Comparison of ENCODE assay signal across 11 cellular contexts in the genomic region with DNA sequence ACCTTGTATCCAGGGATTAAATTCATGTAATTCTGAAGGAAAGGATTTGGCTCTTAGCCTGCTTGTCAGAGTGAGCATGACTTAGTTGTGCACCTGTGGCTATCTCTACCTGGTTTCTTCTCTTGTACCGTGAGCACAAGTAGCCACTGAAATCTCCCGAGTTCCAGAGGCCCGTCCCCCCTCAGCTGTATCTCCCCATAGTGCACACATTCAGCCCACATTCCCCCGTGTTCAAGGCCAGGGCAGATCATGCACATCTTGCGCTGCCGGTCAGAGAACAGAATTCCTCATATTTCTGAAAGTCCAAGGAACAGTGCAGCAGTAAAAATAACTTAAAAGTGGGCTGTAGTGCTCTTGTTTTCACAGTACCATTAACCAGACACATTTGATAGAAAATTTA. TPM values are rescaled to one million over a fixed set of nuclear protein-coding genes. Genes with fewer than 3 reads are reported as not detected.
A peak's percentile ranks its signal among the peaks of the same experiment; 100 is the strongest.
DNase-seq lines count a peak whose midpoint lies in the region; ATAC-seq and TF ChIP-seq lines count a peak whose summit lies in the region.
"Had no signal": no experiment of that assay in that cellular context is flagged by ENCODE, and none has a peak within 500 bp of the region (broad histone marks: within the 10 kb centered on the region; RNA-seq: fewer than 3 reads in every experiment).

No MANE protein-coding gene starts in this region.

- no peak for DNase-seq in CD8-positive, alpha-beta memory T cell
- DNase-seq in Jurkat, Clone E6-1 (ENCODE audit: low read depth, low spot score): no peak
- DNase-seq in coronary artery (ENCODE audit: low spot score) (peak; percentile 60), posterior vena cava (ENCODE audit: low spot score) (peak; percentile 34), OCI-M2 (lab: John Stamatoyannopoulos, UW; ENCODE audit: unreplicated experiment) (no peak)
- DNase-seq: NCI-H446, Right ventricle myocardium superior had no signal

- no peak for ATAC-seq in SK-N-SH treated with all-trans-retinoic acid at 6 μM for 48 hours
- ATAC-seq in GM21367 (IDR thresholded peaks at IDR 0.05; ENCODE audit: unreplicated experiment): no peak
- no peak for ATAC-seq in GM21576 (IDR thresholded peaks at IDR 0.05; ENCODE audit: unreplicated experiment)
- ATAC-seq: GM12878 had no signal

- H3K36me3 Mint-ChIP-seq in CD8-positive, alpha-beta memory T cell: peaks cover 10 to 65% (median 18%) of the 10 kb centered on the region in 3 donors

- H3K9me3 ChIP-seq in CD8-positive, alpha-beta memory T cell (ENCODE audit: low read length): no peaks in the 10 kb centered on the region

- peak overlapping the region; percentile 86 for H3K27ac ChIP-seq in CD8-positive, alpha-beta memory T cell (ENCODE audit: low read depth, low read length)
- no peak overlapping the region for H3K27ac ChIP-seq in coronary artery

- peaks cover 62 to 74% (median 70%) of the 10 kb centered on the region in 3 donors for H3K4me1 Mint-ChIP-seq in CD8-positive, alpha-beta memory T cell

- POLR2A ChIA-PET in CD8-positive, alpha-beta memory T cell (lab: Charles Lee): interaction anchor here (0.8 to 3.4 kb wide), 7 partner anchors 35 to 241 kb away, joined by 4 to 48 read pairs (median 16); a partner anchor contains a TSS

- TF ChIP-seq CTCF in coronary artery (IDR thresholded peaks at IDR 0.05): no peak

- H3K27me3 Mint-ChIP-seq in CD8-positive, alpha-beta memory T cell: peaks cover 0 to 7% of the 10 kb centered on the region in 2 donors

- H3K4me1 ChIP-seq in CD8-positive, alpha-beta memory T cell (ENCODE audit: insufficient read depth, low read length): peaks cover 49% of the 10 kb centered on the region

- H3K9me3 Mint-ChIP-seq in CD8-positive, alpha-beta memory T cell: no peaks in the 10 kb centered on the region

- peak overlapping the region in 7 of 8 donors; percentile 84 to 99 (median 96) for H3K27ac Mint-ChIP-seq in CD8-positive, alpha-beta memory T cell

- H3K27me3 ChIP-seq in CD8-positive, alpha-beta memory T cell (ENCODE audit: insufficient read depth, low read length, poor library complexity, severe bottlenecking): no peaks in the 10 kb centered on the region

- no peaks in the 10 kb centered on the region for H3K36me3 ChIP-seq in CD8-positive, alpha-beta memory T cell (ENCODE audit: insufficient read depth, low read length)

- CTCF ChIA-PET in CD8-positive, alpha-beta memory T cell (lab: Charles Lee): interaction anchor here (0.9 to 3.9 kb wide), 7 partner anchors 9 to 73 kb away, joined by 3 to 29 read pairs (median 15); no protein-coding TSS in a partner anchor

- intact Hi-C loops in posterior vena cava (cut with DNase I): loop anchor here (5.0 to 10.0 kb wide), 3 partner anchors 73 to 1593 kb away; no protein-coding TSS in a partner anchor

- H3K4me3 ChIP-seq in CD8-positive, alpha-beta memory T cell (ENCODE audit: low read length): peak overlapping the region; percentile 73
- H3K4me3 ChIP-seq in Jurkat, Clone E6-1 (ENCODE audit: low read length): peak overlapping the region; percentile 88
- H3K4me3 ChIP-seq in coronary artery: no peak overlapping the region
- H3K4me3 ChIP-seq: GM12878 had no signal

- peak overlapping the region; percentile 67 to 99 (median 91) for H3K4me3 Mint-ChIP-seq in CD8-positive, alpha-beta memory T cell

TF ChIP-seq in SK-N-SH treated with all-trans-retinoic acid at 6 μM for 48 hours, 23 proteins besides CTCF, POLR2A, EP300 and RAD21:
- no peak for TF ChIP-seq ZNF565 (CRISPR knock-in tag; conservative IDR thresholded peaks at IDR 0.05; ENCODE audit: low read depth)
- no peak for TF ChIP-seq CSDC2 (CRISPR knock-in tag; IDR thresholded peaks at IDR 0.05)
- TF ChIP-seq ZC3H10 (CRISPR knock-in tag; IDR thresholded peaks at IDR 0.05): no peak
- TF ChIP-seq, protein P1, sequence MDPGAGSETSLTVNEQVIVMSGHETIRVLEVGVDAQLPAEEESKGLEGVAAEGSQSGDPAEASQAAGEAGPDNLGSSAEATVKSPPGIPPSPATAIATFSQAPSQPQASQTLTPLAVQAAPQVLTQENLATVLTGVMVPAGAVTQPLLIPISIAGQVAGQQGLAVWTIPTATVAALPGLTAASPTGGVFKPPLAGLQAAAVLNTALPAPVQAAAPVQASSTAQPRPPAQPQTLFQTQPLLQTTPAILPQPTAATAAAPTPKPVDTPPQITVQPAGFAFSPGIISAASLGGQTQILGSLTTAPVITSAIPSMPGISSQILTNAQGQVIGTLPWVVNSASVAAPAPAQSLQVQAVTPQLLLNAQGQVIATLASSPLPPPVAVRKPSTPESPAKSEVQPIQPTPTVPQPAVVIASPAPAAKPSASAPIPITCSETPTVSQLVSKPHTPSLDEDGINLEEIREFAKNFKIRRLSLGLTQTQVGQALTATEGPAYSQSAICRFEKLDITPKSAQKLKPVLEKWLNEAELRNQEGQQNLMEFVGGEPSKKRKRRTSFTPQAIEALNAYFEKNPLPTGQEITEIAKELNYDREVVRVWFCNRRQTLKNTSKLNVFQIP (CRISPR knock-in tag; IDR thresholded peaks at IDR 0.05; ENCODE audit: borderline replicate concordance, low read depth): no peak
- TF ChIP-seq BACH2 (CRISPR knock-in tag; IDR thresholded peaks at IDR 0.05; ENCODE audit: borderline replicate concordance): no peak
- no peak for TF ChIP-seq RARB (CRISPR knock-in tag; IDR thresholded peaks at IDR 0.05)
- TF ChIP-seq TCF4 (CRISPR knock-in tag; IDR thresholded peaks at IDR 0.05; ENCODE audit: borderline replicate concordance): no peak
- no peak for TF ChIP-seq PPARA (CRISPR knock-in tag; IDR thresholded peaks at IDR 0.05; ENCODE audit: borderline replicate concordance)
- no peak for TF ChIP-seq ZFP3 (CRISPR knock-in tag; IDR thresholded peaks at IDR 0.05)
- TF ChIP-seq OSR1 (CRISPR knock-in tag; IDR thresholded peaks at IDR 0.05): no peak
- no peak for TF ChIP-seq ZNF8 (CRISPR knock-in tag; IDR thresholded peaks at IDR 0.05)

RNA-seq across cellular contexts. Expression of a gene that starts 2.4 kb away (rescaled TPM):
- total RNA-seq in CD8-positive, alpha-beta memory T cell: 1 to 10 TPM; 3.7 to 4.1 TPM
- 12.6 TPM for polyA plus RNA-seq in CD8-positive, alpha-beta memory T cell
- 9.7 TPM for polyA plus RNA-seq in Jurkat, Clone E6-1 (2012; ENCODE audit: insufficient read depth, insufficient read length)
- total RNA-seq in posterior vena cava: 10 to 100 TPM in 1 of 2 donors, 1 to 10 TPM in 1; 3.6 to 12.4 TPM

Comparison
In these comparisons a context has a peak if more than half of its experiments do, and no peak if none do; other contexts are left out.
1. DNase-seq: peak in coronary artery (single experiment) and posterior vena cava (single experiment); none in CD8-positive, alpha-beta memory T cell (0 of 5), Jurkat, Clone E6-1 (single experiment) and OCI-M2 (single experiment).